In the genomic region with DNA sequence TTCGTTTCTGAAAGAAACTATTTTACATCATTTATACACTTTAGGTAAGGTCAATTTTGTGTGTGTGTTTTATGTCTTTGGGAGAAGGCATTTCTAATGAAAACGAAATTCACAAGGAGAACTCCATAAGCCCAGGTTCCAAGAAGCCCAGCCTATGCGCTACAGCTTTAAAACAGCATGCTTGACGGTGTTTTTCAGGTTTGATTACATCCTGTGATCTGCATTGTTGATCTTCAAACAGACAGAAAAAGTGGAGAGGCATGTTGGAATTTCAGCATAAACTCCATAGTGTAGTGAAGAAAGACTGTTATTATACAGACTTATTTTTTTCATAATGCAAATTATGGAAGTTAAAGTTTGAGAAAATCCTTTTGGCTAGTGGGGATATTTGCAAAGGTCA, we compare ENCODE assay signal across 8 cellular contexts.
"Had no signal": no experiment of that assay in that cellular context is flagged by ENCODE, and none has a peak within 500 bp of the region (broad histone marks: within the 10 kb centered on the region; RNA-seq: fewer than 3 reads in every experiment).

No MANE protein-coding gene starts in this region.

- ATAC-seq: GM12878 had no signal

- H3K4me3 ChIP-seq: GM12878 had no signal

- FAIRE-seq: G401.6, GM12878, GM12891, GM12892, GM18507, GM19239 had no signal

- DNase-seq: GDM1, GF-D8 had no signal
